Comparison of ENCODE assay signal across 1 cellular context in genomic region chr3:50156549-50156948, GRCh38.
TF ChIP-seq lines count a peak whose summit lies in the region.

No MANE protein-coding gene starts in this region.

TF ChIP-seq in WTC11, 78 proteins besides CTCF, POLR2A, EP300 and RAD21 (continued from another document):
- TF ChIP-seq ZSCAN18 (CRISPR knock-in tag; IDR thresholded peaks at IDR 0.05) (no peak), NR3C1 (CRISPR knock-in tag; conservative IDR thresholded peaks at IDR 0.05; ENCODE audit: low read depth) (no peak), JAZF1 (CRISPR knock-in tag; IDR thresholded peaks at IDR 0.05) (no peak), GRHL2 (CRISPR knock-in tag; IDR thresholded peaks at IDR 0.05; ENCODE audit: insufficient replicate concordance, severe bottlenecking) (no peak), SP1 (CRISPR knock-in tag; conservative IDR thresholded peaks at IDR 0.05) (no peak)
